In genomic region chr13:99969934-99970760, GRCh38 we compare ENCODE assay signal across 10 cellular contexts. TPM values are rescaled to one million over a fixed set of nuclear protein-coding genes. Genes with fewer than 3 reads are reported as not detected.
DNase-seq lines count a peak whose midpoint lies in the region; ATAC-seq, FAIRE-seq and TF ChIP-seq lines count a peak whose summit lies in the region.
"Had no signal": no experiment of that assay in that cellular context is flagged by ENCODE, and none has a peak within 500 bp of the region (broad histone marks: within the 10 kb centered on the region; RNA-seq: fewer than 3 reads in every experiment).

No MANE protein-coding gene starts in this region.

- peak overlapping the region; percentile 88; the same call in 1 of the 2 replicates for H2BK5ac ChIP-seq in H1 (ENCODE audit: low read depth, low read length)

- H3K27ac ChIP-seq in H1 (ENCODE audit: low read depth, low read length) (peak overlapping the region; percentile 64; the same call in 1 of the 2 replicates), parathyroid adenoma (no peak overlapping the region)

- H3K9ac ChIP-seq in H1 (replicated peaks in 1 of 4; ENCODE audit: extremely low read depth in 1 of 4, low read depth in 3 of 4, low read length in 3 of 4) (peak overlapping the region; percentile 83 to 91 (median 86)), parathyroid adenoma (no peak overlapping the region)

- peak overlapping the region; percentile 96 for H4K91ac ChIP-seq in H1 (replicated peaks; ENCODE audit: insufficient read length, low read length)

- intact Hi-C loops in Caco-2 (cut with micrococcal nuclease; ENCODE audit: unreplicated experiment) = loop anchor here (5.0 kb wide), 1 partner anchor 53 kb away; no protein-coding TSS in a partner anchor

- H2BK12ac ChIP-seq in H1 (ENCODE audit: low read depth, low read length) = peak overlapping the region; percentile 94; the same call in 1 of the 2 replicates

- no peaks in the 10 kb centered on the region for H3K9me3 Mint-ChIP-seq in Caco-2 (ENCODE audit: unreplicated experiment)
- H3K9me3 Mint-ChIP-seq in T-helper 2 cell treated with Interferon-gamma antibody and Interleukin-4, amounts not matched to agents 5 μg/mL and 100 μg/mL, for 36 hours = peaks cover 5% of the 10 kb centered on the region

- FAIRE-seq in H1 (lab: Jason Lieb, UNC) = no peak
- FAIRE-seq: islet of Langerhans had no signal

- peak overlapping the region; percentile 57 for H3K27ac Mint-ChIP-seq in Caco-2 (ENCODE audit: unreplicated experiment)
- H3K27ac Mint-ChIP-seq in T-helper 2 cell treated with Interferon-gamma antibody and Interleukin-4, amounts not matched to agents 5 μg/mL and 100 μg/mL, for 36 hours = peak overlapping the region; percentile 72

- H3K23me2 ChIP-seq in H1 (ENCODE audit: low read depth, low read length) = peaks cover 24% of the 10 kb centered on the region

- peaks cover 41% of the 10 kb centered on the region for H3K27me3 Mint-ChIP-seq in Caco-2 (ENCODE audit: insufficient read depth, unreplicated experiment)
- H3K27me3 Mint-ChIP-seq in T-helper 2 cell treated with Interferon-gamma antibody and Interleukin-4, amounts not matched to agents 5 μg/mL and 100 μg/mL, for 36 hours (ENCODE audit: low read depth) = peaks cover 77% of the 10 kb centered on the region

- DNase-seq in Caco-2 = peak; percentile 72 to 78
- DNase-seq in T-helper 2 cell treated with Interferon-gamma antibody and Interleukin-4, amounts not matched to agents 5 μg/mL and 100 μg/mL, for 36 hours (ENCODE audit: low spot score) = no peak
- peak in 1 of 2 experiments; percentile 76 for DNase-seq in H1 (ENCODE audit: low read depth in 1 of 2, low spot score in 2 of 2)
- DNase-seq in medulla oblongata (ENCODE audit: extremely low spot score) = no peak

- BruUV-seq in Caco-2 (replicated peaks; lab: Mats Ljungman, UMichigan) = no TSS peak

- H3K27me3 ChIP-seq in Caco-2 (replicated peaks; ENCODE audit: control insufficient read depth, insufficient read depth, low read length) = peaks cover 7% of the 10 kb centered on the region
- no peaks in the 10 kb centered on the region for H3K27me3 ChIP-seq in H1 (replicated peaks in 1 of 4; ENCODE audit: control insufficient read depth in 3 of 4, extremely low read depth in 1 of 4, insufficient read depth in 3 of 4, low read length in 3 of 4)
- H3K27me3 ChIP-seq in parathyroid adenoma (ENCODE audit: control insufficient read depth, insufficient read depth, low read length) = peaks cover 45% of the 10 kb centered on the region

- H3K4me1 Mint-ChIP-seq in Caco-2 (ENCODE audit: low read depth, unreplicated experiment) = peaks cover 13% of the 10 kb centered on the region
- H3K4me1 Mint-ChIP-seq in T-helper 2 cell treated with Interferon-gamma antibody and Interleukin-4, amounts not matched to agents 5 μg/mL and 100 μg/mL, for 36 hours (ENCODE audit: low read depth) = peaks cover 13% of the 10 kb centered on the region

- peak in 1 of 2 experiments; percentile 54; a peak in 1 of 3 replicates for TF ChIP-seq EP300 in H1 (IDR thresholded peaks at IDR 0.05; ENCODE audit: borderline replicate concordance in 1 of 2, low read depth in 2 of 2, low read length in 2 of 2)

- CTCF ChIA-PET in Caco-2 (lab: Charles Lee) = interaction anchor here (0.7 to 1.6 kb wide), 7 partner anchors 10 to 544 kb away, joined by 3 to 5 read pairs (median 4); partner anchors contain the start of gene ZIC2
- CTCF ChIA-PET in H1 (lab: Charles Lee; ENCODE audit: partially characterized antibody) = interaction anchor here (0.7 to 1.9 kb wide), 10 partner anchors 10 to 312 kb away, joined by 3 to 9 read pairs (median 4); no protein-coding TSS in a partner anchor

- H3K4me3 ChIP-seq in Caco-2 (ENCODE audit: low read depth, low read length) (peak overlapping the region; percentile 70), H1 (ENCODE audit: extremely low read depth in 1 of 4, insufficient read depth in 2 of 4, low read depth in 3 of 4, low read length in 4 of 4) (peak overlapping the region; percentile 79 to 96 (median 92)), parathyroid adenoma (ENCODE audit: low read depth, low read length) (no peak overlapping the region)

- H3K36me3 Mint-ChIP-seq in Caco-2 (ENCODE audit: insufficient read depth, unreplicated experiment) = no peaks in the 10 kb centered on the region
- peaks cover 7% of the 10 kb centered on the region for H3K36me3 Mint-ChIP-seq in T-helper 2 cell treated with Interferon-gamma antibody and Interleukin-4, amounts not matched to agents 5 μg/mL and 100 μg/mL, for 36 hours (ENCODE audit: low read depth)

- peak overlapping the region; percentile 93 for H3K56ac ChIP-seq in H1 (replicated peaks; ENCODE audit: insufficient read length, low read depth, low read length)

- H4K20me1 ChIP-seq in H1 (replicated peaks in 1 of 2; ENCODE audit: control insufficient read depth in 1 of 2, insufficient read depth in 2 of 2, low read length in 2 of 2) = peaks cover 19 to 23% of the 10 kb centered on the region in 2 experiments

- no peak for TF ChIP-seq RAD21 in H1 (IDR thresholded peaks at IDR 0.05 in 1 of 2, conservative IDR thresholded peaks at IDR 0.05 in 1 of 2; ENCODE audit: low read depth in 2 of 2, low read length in 2 of 2)

- H2BK20ac ChIP-seq in H1 (ENCODE audit: low read length) = no peak overlapping the region

- H3K4me3 Mint-ChIP-seq in Caco-2 (ENCODE audit: unreplicated experiment) = peak overlapping the region; percentile 98
- peak overlapping the region; percentile 61 for H3K4me3 Mint-ChIP-seq in T-helper 2 cell treated with Interferon-gamma antibody and Interleukin-4, amounts not matched to agents 5 μg/mL and 100 μg/mL, for 36 hours

- peak overlapping the region; percentile 53 for H4K8ac ChIP-seq in H1 (ENCODE audit: extremely low read depth, insufficient read depth, low read length)

- H3K79me2 ChIP-seq in H1 (ENCODE audit: control insufficient read depth in 1 of 2, insufficient read depth in 2 of 2, low read length in 2 of 2) (peaks cover 15 to 62% of the 10 kb centered on the region in 2 experiments), parathyroid adenoma (no peaks in the 10 kb centered on the region)

- POLR2A ChIA-PET in Caco-2 (lab: Charles Lee) (interaction anchor here (0.5 kb wide), 1 partner anchor 933 kb away, joined by 3 read pairs; no protein-coding TSS in a partner anchor), H1 (lab: Charles Lee; ENCODE audit: partially characterized antibody) (interaction anchor here (0.6 to 3.0 kb wide), 15 partner anchors 11 to 540 kb away, joined by 3 to 98 read pairs (median 4); partner anchors contain the start of gene ZIC2)

- WGBS in H1 (ENCODE audit: extremely low coverage in 1 of 2, insufficient coverage in 1 of 2, insufficient read length in 1 of 2, insufficient replicate concordance in 2 of 2, low coverage in 1 of 2, low lambda C conversion rate in 2 of 2, missing lambda C conversion rate in 1 of 2), 2 experiments = 1% methylated on average over 54 of the region's 96 CpGs; no CpG with 5 or more reads in 1 of the 2 experiments

- peak overlapping the region; percentile 97; the same call in 1 of the 2 replicates for H2BK15ac ChIP-seq in H1 (ENCODE audit: low read length)

- TF ChIP-seq CTCF in Caco-2 (IDR thresholded peaks at IDR 0.05; ENCODE audit: insufficient read depth in 1 of 2, low read depth in 1 of 2, low read length in 1 of 2, severe bottlenecking in 1 of 2, unreplicated experiment in 1 of 2) = no peak
- TF ChIP-seq CTCF in H1 (IDR thresholded peaks at IDR 0.05; ENCODE audit: control extremely low read depth in 1 of 3, insufficient read depth in 1 of 3, low read depth in 1 of 3, low read length in 3 of 3) = no peak
- no peak for TF ChIP-seq CTCF in parathyroid adenoma (IDR thresholded peaks at IDR 0.05)

- ATAC-seq in HG02759 (IDR thresholded peaks at IDR 0.05; ENCODE audit: unreplicated experiment) = peak; percentile 39
- ATAC-seq in GM18907 (IDR thresholded peaks at IDR 0.05; ENCODE audit: unreplicated experiment) = no peak
- no peak for ATAC-seq in HG03280 (IDR thresholded peaks at IDR 0.05; ENCODE audit: unreplicated experiment)

- H3K18ac ChIP-seq in H1 (ENCODE audit: extremely low read depth, low read length) = peak overlapping the region; percentile 93

- H3K14ac ChIP-seq in H1 (ENCODE audit: insufficient read length) = peak overlapping the region; percentile 84

- H4K5ac ChIP-seq in H1 (ENCODE audit: insufficient read length, low read depth, low read length) = peak overlapping the region; percentile 93

- H3K4me1 ChIP-seq in Caco-2 (peaks cover 14% of the 10 kb centered on the region; the same call in 1 of the 2 replicates), H1 (replicated peaks in 1 of 4; ENCODE audit: control insufficient read depth in 3 of 4, insufficient read depth in 4 of 4, low read length in 3 of 4) (peaks cover 6 to 24% (median 16%) of the 10 kb centered on the region in 4 experiments), parathyroid adenoma (no peaks in the 10 kb centered on the region)

- no peak for TF ChIP-seq POLR2A in H1 (IDR thresholded peaks at IDR 0.05; ENCODE audit: control extremely low read depth in 1 of 2, low read depth in 2 of 2, low read length in 2 of 2)

- H3K4me2 ChIP-seq in H1 (ENCODE audit: insufficient read depth in 1 of 2, low read depth in 2 of 2, low read length in 2 of 2) (peak overlapping the region; percentile 81), parathyroid adenoma (ENCODE audit: low read length) (peak overlapping the region; percentile 34)

- H2BK120ac ChIP-seq in H1 (replicated peaks; ENCODE audit: low read depth, low read length) = no peak overlapping the region

- H3K9me3 ChIP-seq in Caco-2 (no peaks in the 10 kb centered on the region), H1 (ENCODE audit: insufficient read depth in 2 of 2, low read depth in 1 of 2, low read length in 1 of 2) (no peaks in the 10 kb centered on the region), parathyroid adenoma (ENCODE audit: control insufficient read depth, low read length) (no peaks in the 10 kb centered on the region)

- H3K79me1 ChIP-seq in H1 (ENCODE audit: low read depth, low read length) = peaks cover 3% of the 10 kb centered on the region; the same call in 1 of the 2 replicates

- H3K4ac ChIP-seq in H1 (replicated peaks; ENCODE audit: insufficient read length, low read depth, low read length) = peak overlapping the region; percentile 84

- H3K36me3 ChIP-seq in Caco-2 (ENCODE audit: control insufficient read depth, insufficient read depth, low read length) (no peaks in the 10 kb centered on the region), H1 (ENCODE audit: control insufficient read depth in 2 of 4, insufficient read depth in 4 of 4, low read length in 3 of 4) (peaks cover 2 to 44% (median 25%) of the 10 kb centered on the region in 4 experiments; a peak in 7 of 8 replicates), parathyroid adenoma (ENCODE audit: control insufficient read depth, insufficient read depth, low read length) (no peaks in the 10 kb centered on the region)

- H3K23ac ChIP-seq in H1 (ENCODE audit: insufficient read length) = no peak overlapping the region

- H2AK5ac ChIP-seq in H1 (ENCODE audit: low read depth, low read length) = no peak overlapping the region

- H2AFZ ChIP-seq in H1 (ENCODE audit: low read length) (no peak overlapping the region), parathyroid adenoma (no peak overlapping the region)

RNA-seq across cellular contexts. Expression of gene ZIC5, which starts 1.4 kb away (rescaled TPM):
- total RNA-seq in Caco-2 (2022) = 0.49 and 0.66 TPM in 2 replicates
- total RNA-seq in H1 (2021; fragmentation: NEBNext Ultra II Directional; extraction: Animal tissue kit (Norgen Biotek cat#: 25700)) = 51.0 and 52.7 TPM in 2 replicates
- 14.2 and 14.8 TPM in 2 replicates for polyA plus RNA-seq in H1 (2011; rRNA removed)
- polyA plus RNA-seq in H1 (2011; cell fraction: cytosol; rRNA removed) = 13.2 TPM
- polyA plus RNA-seq in H1 (2011; cell fraction: nucleus; rRNA removed) = 22.7 TPM
- polyA plus RNA-seq in H1 (2012, experiment 1 of 2) = 16.2 to 29.3 TPM (median 20.3 TPM) in 4 replicates
- polyA plus RNA-seq in H1 (2012, experiment 2 of 2) = 15.1 TPM
- polyA plus RNA-seq in H1 (2013, experiment 1 of 2) = 31.4 TPM
- polyA plus RNA-seq in H1 (2013, experiment 2 of 2) = 28.2 TPM
- 16.6 and 20.0 TPM in 2 replicates for polyA minus RNA-seq in H1 (2011; rRNA and poly(A)+ RNA removed)
- 22.3 TPM for polyA minus RNA-seq in H1 (2011; cell fraction: cytosol; rRNA and poly(A)+ RNA removed)
- polyA minus RNA-seq in H1 (2011; cell fraction: nucleus; rRNA and poly(A)+ RNA removed) = 42.4 TPM
- total RNA-seq: LHCN-M2 had no signal

RNA-seq across cellular contexts. Expression of gene ZIC2, which starts 11.4 kb away (rescaled TPM):
- total RNA-seq in Caco-2 (2022) = 1.3 and 1.9 TPM in 2 replicates
- 372 and 429 TPM in 2 replicates for total RNA-seq in H1 (2021; fragmentation: NEBNext Ultra II Directional; extraction: Animal tissue kit (Norgen Biotek cat#: 25700))
- 53.2 and 67.1 TPM in 2 replicates for polyA plus RNA-seq in H1 (2011; rRNA removed)
- polyA plus RNA-seq in H1 (2011; cell fraction: cytosol; rRNA removed) = 54.3 TPM
- 212 TPM for polyA plus RNA-seq in H1 (2011; cell fraction: nucleus; rRNA removed)
- 149 to 263 TPM (median 185 TPM) in 4 replicates for polyA plus RNA-seq in H1 (2012, experiment 1 of 2)
- 87.1 TPM for polyA plus RNA-seq in H1 (2012, experiment 2 of 2)
- 140 TPM for polyA plus RNA-seq in H1 (2013, experiment 1 of 2)
- polyA plus RNA-seq in H1 (2013, experiment 2 of 2) = 134 TPM
- 32.3 and 40.3 TPM in 2 replicates for polyA minus RNA-seq in H1 (2011; rRNA and poly(A)+ RNA removed)
- polyA minus RNA-seq in H1 (2011; cell fraction: cytosol; rRNA and poly(A)+ RNA removed) = 164 TPM
- polyA minus RNA-seq in H1 (2011; cell fraction: nucleus; rRNA and poly(A)+ RNA removed) = 103 TPM
- total RNA-seq: LHCN-M2 had no signal

Comparison
In these comparisons a context has a peak if more than half of its experiments do, and no peak if none do; other contexts are left out.
1. DNase-seq: peak in Caco-2 (2 of 2); none in T-helper 2 cell treated with Interferon-gamma antibody and Interleukin-4, amounts not matched to agents 5 μg/mL and 100 μg/mL, for 36 hours (single experiment) and medulla oblongata (single experiment).
2. RNA of gene ZIC5, which starts 1.4 kb away (total RNA-seq): 51.0 to 52.7 TPM in H1; 0.49 to 0.66 TPM in Caco-2; every median in the first group is over 10 times any median in the second.
3. RNA of gene ZIC2, which starts 11.4 kb away (total RNA-seq): 372 to 429 TPM in H1; 1.3 to 1.9 TPM in Caco-2; every median in the first group is over 100 times any median in the second.